9 cellular contexts compared by ENCODE assay signal in genomic region chr1:155938220-155938627, GRCh38. TPM values are rescaled to one million over a fixed set of nuclear protein-coding genes. Genes with fewer than 3 reads are reported as not detected.
DNase-seq lines count a peak whose midpoint lies in the region; ATAC-seq and TF ChIP-seq lines count a peak whose summit lies in the region.
"Had no signal": no experiment of that assay in that cellular context is flagged by ENCODE, and none has a peak within 500 bp of the region (broad histone marks: within the 10 kb centered on the region; RNA-seq: fewer than 3 reads in every experiment).

No MANE protein-coding gene starts in this region.

- H3K36me3 ChIP-seq in Peyer's patch (peaks cover 0 to under 1% (median 0%) of the 10 kb centered on the region in 3 donors), right lobe of liver (no peaks in the 10 kb centered on the region), uterus (no peaks in the 10 kb centered on the region)

- peaks cover 44% of the 10 kb centered on the region for H3K4me1 Mint-ChIP-seq in activated CD4-positive, alpha-beta T cell treated with anti-CD3 and anti-CD28 coated beads for 36 hours

- H3K27ac ChIP-seq in Peyer's patch: no peak overlapping the region
- H3K27ac ChIP-seq in right lobe of liver: no peak overlapping the region
- H3K27ac ChIP-seq in uterus: peak overlapping the region; percentile 45 to 48

- CTCF ChIA-PET in activated CD4-positive, alpha-beta T cell treated with anti-CD3 and anti-CD28 coated beads for 36 hours (lab: Charles Lee): interaction anchor here (0.6 to 5.2 kb wide), 26 partner anchors 8 to 687 kb away, joined by 3 to 72 read pairs (median 4); partner anchors contain the start of gene ARHGEF2

- POLR2A ChIA-PET in activated CD4-positive, alpha-beta T cell treated with anti-CD3 and anti-CD28 coated beads for 36 hours (lab: Charles Lee): interaction anchor here (0.6 to 1.4 kb wide), 4 partner anchors 8 to 287 kb away, joined by 3 to 11 read pairs (median 5); partner anchors contain the start of gene ARHGEF2

- peaks cover 0 to 38% (median 23%) of the 10 kb centered on the region in 4 donors for H3K4me1 ChIP-seq in Peyer's patch
- H3K4me1 ChIP-seq in right lobe of liver: peaks cover 0 to 11% (median 5%) of the 10 kb centered on the region in 4 donors
- H3K4me1 ChIP-seq in uterus: peaks cover 4 to 6% of the 10 kb centered on the region in 2 donors

- intact Hi-C loops in activated CD4-positive, alpha-beta T cell treated with anti-CD3 and anti-CD28 coated beads for 36 hours (cut with DNase I, micrococcal nuclease): loop anchor here (1.0 kb wide), 2 partner anchors 51 to 128 kb away; no protein-coding TSS in a partner anchor
- intact Hi-C loops in right lobe of liver (cut with DNase I) (loop anchor here in 1 of 2 donors (5.0 kb wide), 1 partner anchor 49 kb away; no protein-coding TSS in a partner anchor), uterus (cut with DNase I; ENCODE audit: low total_unique reads) (loop anchor here (5.0 kb wide), 1 partner anchor 49 kb away; no protein-coding TSS in a partner anchor)

- H3K9me3 ChIP-seq in Peyer's patch (no peaks in the 10 kb centered on the region), right lobe of liver (no peaks in the 10 kb centered on the region), uterus (no peaks in the 10 kb centered on the region)

- no peak overlapping the region for H3K4me3 Mint-ChIP-seq in activated CD4-positive, alpha-beta T cell treated with anti-CD3 and anti-CD28 coated beads for 36 hours

- TF ChIP-seq CTCF in Peyer's patch (IDR thresholded peaks at IDR 0.05) (peak; percentile 26 to 86 (median 68)), right lobe of liver (IDR thresholded peaks at IDR 0.05) (peak; percentile 55 to 69 (median 61)), uterus (IDR thresholded peaks at IDR 0.05) (peak; percentile 53 to 89 (median 74))

- H3K27me3 ChIP-seq in Peyer's patch (no peaks in the 10 kb centered on the region), right lobe of liver (no peaks in the 10 kb centered on the region), uterus (no peaks in the 10 kb centered on the region)

- WGBS in right lobe of liver (ENCODE audit: insufficient coverage, low coverage, low lambda C conversion rate, missing lambda C conversion rate): 0% methylated on average over 1 of the region's 1 CpG

- H3K27ac Mint-ChIP-seq in activated CD4-positive, alpha-beta T cell treated with anti-CD3 and anti-CD28 coated beads for 36 hours: peak overlapping the region; percentile 63

- H3K9me3 Mint-ChIP-seq in activated CD4-positive, alpha-beta T cell treated with anti-CD3 and anti-CD28 coated beads for 36 hours (ENCODE audit: low read depth): no peaks in the 10 kb centered on the region

- DNase-seq in activated CD4-positive, alpha-beta T cell treated with anti-CD3 and anti-CD28 coated beads for 36 hours: peak; percentile 42
- no peak for DNase-seq in activated CD4-positive, alpha-beta T cell treated with anti-CD3 and anti-CD28 coated beads, Interleukin-2, amount 50 U/mL, for 1 hour
- DNase-seq in Kasumi-1 (lab: John Stamatoyannopoulos, UW): peak; percentile 86 to 92
- DNase-seq in Peyer's patch: peak in 1 of 3 donors; percentile 61
- peak; percentile 88 for DNase-seq in cerebellum (ENCODE audit: low spot score)
- DNase-seq in right lobe of liver: no peak
- no peak for DNase-seq in uterus

- H3K27me3 Mint-ChIP-seq in activated CD4-positive, alpha-beta T cell treated with anti-CD3 and anti-CD28 coated beads for 36 hours: no peaks in the 10 kb centered on the region

- ATAC-seq in activated CD4-positive, alpha-beta T cell treated with anti-CD3 and anti-CD28 coated beads for 36 hours: peak; percentile 18
- ATAC-seq in right lobe of liver: peak; percentile 41 to 61 (median 54)
- ATAC-seq in GM21381 (IDR thresholded peaks at IDR 0.05; ENCODE audit: unreplicated experiment): no peak

- H3K4me3 ChIP-seq in Peyer's patch (no peak overlapping the region), right lobe of liver (no peak overlapping the region), uterus (no peak overlapping the region)

- TF ChIP-seq POLR2A in Peyer's patch (IDR thresholded peaks at IDR 0.05) (no peak), right lobe of liver (IDR thresholded peaks at IDR 0.05) (no peak), uterus (IDR thresholded peaks at IDR 0.05) (no peak)

- no peaks in the 10 kb centered on the region for H3K36me3 Mint-ChIP-seq in activated CD4-positive, alpha-beta T cell treated with anti-CD3 and anti-CD28 coated beads for 36 hours (ENCODE audit: low read depth)

RNA-seq across cellular contexts. Expression of gene RXFP4, which starts 3.2 kb away (rescaled TPM):
- not detected for total RNA-seq in activated CD4-positive, alpha-beta T cell treated with anti-CD3 and anti-CD28 coated beads for 36 hours
- total RNA-seq in Peyer's patch (1 to 10 TPM in 1 of 4 donors, not detected in 3; 2.3 TPM), cerebellum (not detected), right lobe of liver (not detected), uterus (not detected)
- total RNA-seq: temporal lobe had no signal

RNA-seq across cellular contexts. Expression of gene KHDC4, which starts 4.0 kb away (rescaled TPM):
- 10 to 100 TPM; 68.7 to 97.5 TPM for total RNA-seq in activated CD4-positive, alpha-beta T cell treated with anti-CD3 and anti-CD28 coated beads for 36 hours
- total RNA-seq in Peyer's patch: 100 to 1,000 TPM in 2 of 4 donors, 10 to 100 TPM in 2; 71.5 to 146 (median 96.4) TPM
- 43.2 TPM for total RNA-seq in cerebellum
- total RNA-seq in right lobe of liver: 10 to 100 TPM; 14.1 to 19.0 (median 17.2) TPM
- 100 to 1,000 TPM in 1 of 4 donors, 10 to 100 TPM in 3; 28.8 to 139 (median 64.2) TPM for total RNA-seq in uterus

RNA-seq across cellular contexts. Expression of gene RIT1, which starts 27.1 kb away (rescaled TPM):
- total RNA-seq in activated CD4-positive, alpha-beta T cell treated with anti-CD3 and anti-CD28 coated beads for 36 hours: 10 to 100 TPM; 20.3 to 23.0 TPM
- total RNA-seq in Peyer's patch (10 to 100 TPM; 13.6 to 31.1 (median 17.4) TPM), cerebellum (26.2 TPM), right lobe of liver (10 to 100 TPM in 3 of 6 experiments, 1 to 10 TPM in 3; 4.9 to 28.3 (median 11.3) TPM), uterus (10 to 100 TPM; 12.8 to 65.6 (median 41.8) TPM)

RNA-seq across cellular contexts. Expression of gene ARHGEF2, which starts 40.1 kb away (rescaled TPM):
- total RNA-seq in activated CD4-positive, alpha-beta T cell treated with anti-CD3 and anti-CD28 coated beads for 36 hours: 100 to 1,000 TPM; 135 to 216 TPM
- 100 to 1,000 TPM; 101 to 239 (median 149) TPM for total RNA-seq in Peyer's patch
- 78.8 TPM for total RNA-seq in cerebellum
- total RNA-seq in right lobe of liver: 10 to 100 TPM in 4 of 6 experiments, 1 to 10 TPM in 2; 7.9 to 23.8 (median 13.1) TPM
- total RNA-seq in uterus: 100 to 1,000 TPM in 1 of 4 donors, 10 to 100 TPM in 3; 59.4 to 178 (median 72.8) TPM

Comparison
In these comparisons a context has a peak if more than half of its experiments do, and no peak if none do; other contexts are left out.
1. DNase-seq: peak in activated CD4-positive, alpha-beta T cell treated with anti-CD3 and anti-CD28 coated beads for 36 hours (single experiment), Kasumi-1 (2 of 2) and cerebellum (single experiment); none in activated CD4-positive, alpha-beta T cell treated with anti-CD3 and anti-CD28 coated beads, Interleukin-2, amount 50 U/mL, for 1 hour (single experiment), right lobe of liver (0 of 3) and uterus (0 of 2).
2. H3K27ac ChIP-seq: peak in uterus (2 of 2); none in Peyer's patch (0 of 4) and right lobe of liver (0 of 3).
3. Peak in every context shown above with its lines, with median percentiles within 50 percentile points of each other: CTCF ChIP-seq.